Comparison of ENCODE assay signal across 12 cellular contexts in genomic region chr18:10457798-10458197, GRCh38. TPM values are rescaled to one million over a fixed set of nuclear protein-coding genes. Genes with fewer than 3 reads are reported as not detected.
DNase-seq lines count a peak whose midpoint lies in the region; ATAC-seq and TF ChIP-seq lines count a peak whose summit lies in the region.
"Had no signal": no experiment of that assay in that cellular context is flagged by ENCODE, and none has a peak within 500 bp of the region (broad histone marks: within the 10 kb centered on the region; RNA-seq: fewer than 3 reads in every experiment).

No MANE protein-coding gene starts in this region.

- H3K4me3 ChIP-seq in KMS-11 (IDR thresholded peaks at IDR 0.05; ENCODE audit: insufficient read depth, low read depth, low read length) (no peak overlapping the region), suprapubic skin (peak overlapping the region; percentile 91)

- peak overlapping the region; percentile 62 for H3K4me2 ChIP-seq in KMS-11

- peak overlapping the region; percentile 23; the same call in 1 of the 2 replicates for H2AFZ ChIP-seq in KMS-11 (ENCODE audit: low read depth)

- H3K27ac Mint-ChIP-seq in glutamatergic neuron (ENCODE audit: unreplicated experiment) = peak overlapping the region; percentile 95
- H3K27ac Mint-ChIP-seq: CD8-positive, alpha-beta memory T cell had no signal

- no peak overlapping the region for H3K9ac ChIP-seq in KMS-11

- DNase-seq in astrocyte of the hippocampus (ENCODE audit: low read depth, low spot score) (peak; percentile 17), glutamatergic neuron (no peak), suprapubic skin (ENCODE audit: low spot score in 2 of 2) (no peak), HPDE6-E6E7 (ENCODE audit: extremely low spot score) (no peak)
- DNase-seq: CD8-positive, alpha-beta memory T cell; MM.1S; NCI-H1105 treated with DMSO at 0.1 percent for 48 hours; NCI-H187 treated with DMSO at 0.1 percent for 48 hours; NCI-H446 had no signal

- no peaks in the 10 kb centered on the region for H3K36me3 Mint-ChIP-seq in glutamatergic neuron (ENCODE audit: unreplicated experiment)
- H3K36me3 Mint-ChIP-seq: CD8-positive, alpha-beta memory T cell had no signal

- WGBS in suprapubic skin = 28% methylated on average over 2 of the region's 2 CpGs

- H3K4me1 ChIP-seq in KMS-11 (ENCODE audit: low read depth, poor library complexity, severe bottlenecking) (peaks cover 40% of the 10 kb centered on the region), suprapubic skin (peaks cover 70% of the 10 kb centered on the region)

- H3K79me2 ChIP-seq in KMS-11 (ENCODE audit: insufficient read depth, low read depth) = no peaks in the 10 kb centered on the region

- H3K36me3 ChIP-seq in KMS-11 (ENCODE audit: insufficient read depth) (no peaks in the 10 kb centered on the region), suprapubic skin (no peaks in the 10 kb centered on the region)

- TF ChIP-seq POLR2A in suprapubic skin (IDR thresholded peaks at IDR 0.05) (no peak), GM18505 (IDR thresholded peaks at IDR 0.05; ENCODE audit: borderline replicate concordance, extremely low read depth, insufficient read depth, insufficient read length) (no peak)

- H3K27me3 Mint-ChIP-seq in glutamatergic neuron (ENCODE audit: unreplicated experiment) = peaks cover 7% of the 10 kb centered on the region

- H3K9me3 Mint-ChIP-seq in glutamatergic neuron (ENCODE audit: unreplicated experiment) = peaks cover 8% of the 10 kb centered on the region

- H3K27me3 ChIP-seq in KMS-11 (ENCODE audit: insufficient read depth, low read depth) = no peaks in the 10 kb centered on the region
- H3K27me3 ChIP-seq in suprapubic skin = no peaks in the 10 kb centered on the region

- H3K4me3 Mint-ChIP-seq in glutamatergic neuron (ENCODE audit: unreplicated experiment) = peak overlapping the region; percentile 97
- H3K4me3 Mint-ChIP-seq: CD8-positive, alpha-beta memory T cell had no signal

- H3K9me3 ChIP-seq in suprapubic skin = no peaks in the 10 kb centered on the region

- peaks cover 28% of the 10 kb centered on the region for H3K4me1 Mint-ChIP-seq in glutamatergic neuron (ENCODE audit: low read depth, unreplicated experiment)

- H4K20me1 ChIP-seq in KMS-11 (ENCODE audit: insufficient read depth) = no peaks in the 10 kb centered on the region

- no peak for ATAC-seq in GM18505 (IDR thresholded peaks at IDR 0.05; ENCODE audit: unreplicated experiment)
- no peak for ATAC-seq in GM18502 (IDR thresholded peaks at IDR 0.05; ENCODE audit: poor library complexity, unreplicated experiment)

- TF ChIP-seq EP300 in suprapubic skin (IDR thresholded peaks at IDR 0.05) = no peak

- TF ChIP-seq CTCF in KMS-11 (conservative IDR thresholded peaks at IDR 0.05; ENCODE audit: low read depth, low read length) (no peak), glutamatergic neuron (IDR thresholded peaks at IDR 0.05; ENCODE audit: partially characterized antibody, unreplicated experiment) (no peak), suprapubic skin (IDR thresholded peaks at IDR 0.05) (no peak)

- H3K27ac ChIP-seq in KMS-11 (no peak overlapping the region; the same call in 1 of the 2 replicates), suprapubic skin (peak overlapping the region; percentile 3)

RNA-seq across cellular contexts. Expression of gene APCDD1, which starts 3.4 kb away (rescaled TPM):
- total RNA-seq in glutamatergic neuron (ENCODE audit: unreplicated experiment) = 171 TPM
- total RNA-seq in suprapubic skin = 100 to 1,000 TPM; 110 to 308 (median 140) TPM
- total RNA-seq: CD8-positive, alpha-beta memory T cell had no signal
